ENCODE assay signal across 15 cellular contexts in the genomic region with DNA sequence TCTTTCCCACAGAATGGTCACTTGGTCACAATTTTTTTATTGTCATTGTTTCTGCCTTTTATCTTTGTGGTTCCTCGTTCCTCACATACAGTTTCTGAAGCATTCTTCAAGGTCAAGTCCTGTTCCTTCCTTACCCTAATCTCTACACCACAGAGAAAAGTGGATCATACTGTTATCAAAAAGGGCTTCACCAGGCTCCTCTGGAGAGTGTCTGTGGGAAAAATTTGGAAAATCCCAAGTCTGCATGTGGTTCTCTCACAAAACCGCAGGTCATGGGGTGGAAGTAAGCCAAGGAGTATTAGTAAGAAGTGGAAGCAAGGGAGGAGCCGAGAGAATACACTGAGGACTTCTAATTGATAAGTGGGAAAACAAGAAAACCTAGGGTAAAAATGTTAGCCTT.
DNase-seq lines count a peak whose midpoint lies in the region; ATAC-seq and TF ChIP-seq lines count a peak whose summit lies in the region.
"Had no signal": no experiment of that assay in that cellular context is flagged by ENCODE, and none has a peak within 500 bp of the region (broad histone marks: within the 10 kb centered on the region; RNA-seq: fewer than 3 reads in every experiment).

No MANE protein-coding gene starts in this region.

- H3K4me3 ChIP-seq in adipocyte (ENCODE audit: low read length) (peak overlapping the region; percentile 4), foreskin fibroblast (ENCODE audit: low read depth in 1 of 2, low read length in 2 of 2) (no peak overlapping the region)
- H3K4me3 ChIP-seq: colonic mucosa, psoas muscle, upper lobe of left lung had no signal

- peaks cover 22% of the 10 kb centered on the region for H3K4me1 ChIP-seq in adipocyte (ENCODE audit: control insufficient read depth, insufficient read depth, low read length)
- H3K4me1 ChIP-seq: colonic mucosa, psoas muscle had no signal

- no peaks in the 10 kb centered on the region for H3K36me3 ChIP-seq in adipocyte (ENCODE audit: control insufficient read depth, insufficient read depth, low read length, severe bottlenecking)
- H3K36me3 ChIP-seq: colonic mucosa, upper lobe of left lung had no signal

- H3K27me3 Mint-ChIP-seq in nephron progenitor cell (ENCODE audit: low read depth, poor library complexity) = no peaks in the 10 kb centered on the region

- H3K27me3 ChIP-seq in adipocyte (replicated peaks; ENCODE audit: control insufficient read depth, insufficient read depth, low read length) = peaks cover 7% of the 10 kb centered on the region
- H3K27me3 ChIP-seq: colonic mucosa, upper lobe of left lung had no signal

- no peak for TF ChIP-seq CTCF in foreskin fibroblast (IDR thresholded peaks at IDR 0.05; ENCODE audit: low read depth, low read length)
- no peak for TF ChIP-seq CTCF in nephron progenitor cell (IDR thresholded peaks at IDR 0.05)

- H3K9ac ChIP-seq in adipocyte (ENCODE audit: low read length) = peak overlapping the region; percentile 20

- H3K36me3 Mint-ChIP-seq in nephron progenitor cell (ENCODE audit: low read depth) = no peaks in the 10 kb centered on the region

- no peak overlapping the region for H3K27ac Mint-ChIP-seq in nephron progenitor cell
- H3K27ac Mint-ChIP-seq: activated naive CD8-positive, alpha-beta T cell had no signal

- peaks cover 14% of the 10 kb centered on the region for H3K9me3 Mint-ChIP-seq in nephron progenitor cell

- H3K9me3 ChIP-seq in adipocyte (ENCODE audit: control insufficient read depth, low read length) = no peaks in the 10 kb centered on the region
- H3K9me3 ChIP-seq: colonic mucosa, psoas muscle, upper lobe of left lung had no signal

- ATAC-seq in HG03039 (IDR thresholded peaks at IDR 0.05; ENCODE audit: unreplicated experiment) = no peak
- ATAC-seq in GM19463 (IDR thresholded peaks at IDR 0.05; ENCODE audit: unreplicated experiment) = no peak
- ATAC-seq: psoas muscle, Right ventricle myocardium inferior had no signal

- H3K4me3 Mint-ChIP-seq in nephron progenitor cell = no peak overlapping the region
- H3K4me3 Mint-ChIP-seq: activated naive CD8-positive, alpha-beta T cell had no signal

- no peaks in the 10 kb centered on the region for H3K4me1 Mint-ChIP-seq in nephron progenitor cell

- peak; percentile 51 for DNase-seq in AG08396 (ENCODE audit: low spot score)
- DNase-seq in HS-5 (ENCODE audit: low read depth) = peak; percentile 48
- no peak for DNase-seq in adipocyte (ENCODE audit: low read depth)
- peak; percentile 28 to 68 for DNase-seq in foreskin fibroblast
- DNase-seq in activated CD4-positive, alpha-beta T cell treated with anti-CD3 and anti-CD28 coated beads, Interleukin-2, amount 50 U/mL, for 48 hours = no peak
- DNase-seq in nephron progenitor cell = no peak
- DNase-seq: NCI-H187 treated with DMSO at 0.1 percent for 48 hours, NCI-H748 treated with DMSO at 0.1 percent for 48 hours, psoas muscle, upper lobe of left lung had no signal

Comparison
In these comparisons a context has a peak if more than half of its experiments do, and no peak if none do; other contexts are left out.
1. DNase-seq: peak in AG08396 (single experiment), HS-5 (single experiment) and foreskin fibroblast (2 of 2); none in adipocyte (single experiment), activated CD4-positive, alpha-beta T cell treated with anti-CD3 and anti-CD28 coated beads, Interleukin-2, amount 50 U/mL, for 48 hours (0 of 2) and nephron progenitor cell (single experiment).